In the genomic region with DNA sequence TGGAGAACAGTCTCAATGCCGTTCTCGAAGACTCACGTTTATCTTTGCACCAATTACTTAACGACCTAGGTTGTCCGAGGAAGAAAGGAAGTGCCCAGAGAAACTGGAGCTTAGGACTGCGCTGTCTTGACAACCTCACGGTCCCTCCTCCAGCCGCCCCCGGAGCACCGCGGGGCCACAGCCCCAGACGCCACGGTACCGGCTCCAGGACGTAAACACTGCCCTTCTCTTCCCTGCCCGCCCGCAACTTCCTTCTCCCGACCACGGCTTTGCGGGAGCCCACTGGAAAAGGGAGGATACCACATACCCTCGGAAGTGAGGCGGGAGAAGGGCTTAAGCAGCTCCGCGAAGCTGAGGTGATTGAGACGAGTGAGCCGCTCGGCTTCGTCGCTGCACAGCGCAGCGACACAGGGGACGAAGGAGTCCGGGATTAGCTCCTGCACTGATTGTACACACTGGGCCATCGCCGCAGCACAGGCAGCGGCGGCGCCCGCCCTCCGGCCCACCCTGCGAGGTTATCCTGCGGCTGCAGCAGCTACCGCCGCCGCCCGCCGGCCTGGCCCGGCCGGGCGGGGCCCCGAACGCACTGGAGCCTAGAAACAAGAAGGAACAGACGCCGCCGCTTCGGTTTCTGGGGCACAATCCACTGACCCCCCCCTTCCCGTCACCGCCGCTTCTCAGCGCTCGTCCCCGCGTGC, we compare ENCODE assay signal across 8 cellular contexts. TPM values are rescaled to one million over a fixed set of nuclear protein-coding genes. Genes with fewer than 3 reads are reported as not detected.
DNase-seq lines count a peak whose midpoint lies in the region; ATAC-seq and TF ChIP-seq lines count a peak whose summit lies in the region.

No MANE protein-coding gene starts in this region.

- H3K4me3 ChIP-seq in NB4 (ENCODE audit: low read depth, low read length) (peak overlapping the region; percentile 87), neuronal stem cell (ENCODE audit: low read length in 2 of 2) (peak overlapping the region; percentile 77 to 99), upper lobe of left lung (peak overlapping the region; percentile 54 to 98 (median 78))

- H3K23ac ChIP-seq in neuronal stem cell (ENCODE audit: low read depth, low read length, poor library complexity): peak overlapping the region; percentile 82

- H4K91ac ChIP-seq in neuronal stem cell (ENCODE audit: low read depth, low read length, poor library complexity): no peak overlapping the region

- peaks cover 44% of the 10 kb centered on the region for H3K4me1 Mint-ChIP-seq in activated T-cell treated with anti-CD3 and anti-CD28 coated beads, Interleukin-2, amount 50 U/mL, for 4 hours (ENCODE audit: low read depth)

- peak overlapping the region; percentile 75 for H2BK15ac ChIP-seq in neuronal stem cell (ENCODE audit: low read length)

- H3K18ac ChIP-seq in neuronal stem cell (ENCODE audit: low read length): peak overlapping the region; percentile 97

- no peak for TF ChIP-seq EP300 in upper lobe of left lung (IDR thresholded peaks at IDR 0.05)

- DNase-seq in activated T-cell treated with anti-CD3 and anti-CD28 coated beads for 24 hours (ENCODE audit: low read depth) (peak; percentile 19), NB4 (ENCODE audit: low read depth) (peak; percentile 79), foreskin keratinocyte (peak; percentile 18 to 36), neuronal stem cell (ENCODE audit: low spot score) (no peak), upper lobe of left lung (peak; percentile 58 to 93)
- DNase-seq in activated T-cell treated with anti-CD3 and anti-CD28 coated beads, Interleukin-2, amount 50 U/mL, for 1 hour: no peak
- DNase-seq in activated T-cell treated with anti-CD3 and anti-CD28 coated beads, Interleukin-2, amount 50 U/mL, for 4 hours: peak; percentile 6

- no CpG with 5 or more reads among the region's 63 CpGs for WGBS in neuronal stem cell (ENCODE audit: extremely low coverage in 2 of 2, insufficient read length in 2 of 2, insufficient replicate concordance in 1 of 2), 2 donors
- WGBS in upper lobe of left lung, 2 donors: 0% methylated on average over 7 to 37 of the region's 63 CpGs

- peaks cover 9% of the 10 kb centered on the region for H3K36me3 Mint-ChIP-seq in activated T-cell treated with anti-CD3 and anti-CD28 coated beads, Interleukin-2, amount 50 U/mL, for 4 hours (ENCODE audit: insufficient read depth)

- H3K9me3 Mint-ChIP-seq in activated T-cell treated with anti-CD3 and anti-CD28 coated beads, Interleukin-2, amount 50 U/mL, for 4 hours: no peaks in the 10 kb centered on the region

- H3K4me1 ChIP-seq in foreskin keratinocyte: peaks cover 19% of the 10 kb centered on the region
- peaks cover 1 to 6% of the 10 kb centered on the region in 2 donors for H3K4me1 ChIP-seq in neuronal stem cell (ENCODE audit: control insufficient read depth in 2 of 2, insufficient read depth in 1 of 2, low read depth in 1 of 2, low read length in 2 of 2)
- H3K4me1 ChIP-seq in upper lobe of left lung: peaks cover 22 to 47% (median 28%) of the 10 kb centered on the region in 4 donors

- peak overlapping the region; percentile 93 for H2AFZ ChIP-seq in neuronal stem cell (ENCODE audit: low read length)

- H3K27me3 Mint-ChIP-seq in activated T-cell treated with anti-CD3 and anti-CD28 coated beads, Interleukin-2, amount 50 U/mL, for 4 hours (ENCODE audit: low read depth): no peaks in the 10 kb centered on the region

- peak overlapping the region; percentile 82 for H2BK120ac ChIP-seq in neuronal stem cell (ENCODE audit: low read depth, low read length)

- no peak for TF ChIP-seq CTCF in NB4 (IDR thresholded peaks at IDR 0.05; ENCODE audit: low read depth, low read length)
- no peak for TF ChIP-seq CTCF in foreskin keratinocyte (conservative IDR thresholded peaks at IDR 0.05)
- TF ChIP-seq CTCF in upper lobe of left lung (IDR thresholded peaks at IDR 0.05): peak in 1 of 6 experiments; percentile 18

- peak overlapping the region; percentile 63 for H2AK5ac ChIP-seq in neuronal stem cell (ENCODE audit: low read depth, low read length)

- peak; percentile 39 for ATAC-seq in HG02642 (IDR thresholded peaks at IDR 0.05; ENCODE audit: poor library complexity, unreplicated experiment)
- ATAC-seq in activated T-cell treated with anti-CD3 and anti-CD28 coated beads, Interleukin-2, amount 50 U/mL, for 4 hours: peak; percentile 51 to 59
- ATAC-seq in foreskin keratinocyte: peak; percentile 56
- peak; percentile 76 to 82 for ATAC-seq in upper lobe of left lung (ENCODE audit: low FRiP score in 2 of 2)

- H3K27ac ChIP-seq in foreskin keratinocyte (peak overlapping the region; percentile 88), neuronal stem cell (replicated peaks; ENCODE audit: low read length) (peak overlapping the region; percentile 73), upper lobe of left lung (peak overlapping the region; percentile 94 to 99 (median 96))

- H3K9me3 ChIP-seq in neuronal stem cell (replicated peaks in 1 of 2; ENCODE audit: control insufficient read depth in 2 of 2, insufficient read depth in 1 of 2, low read depth in 1 of 2, low read length in 2 of 2) (no peaks in the 10 kb centered on the region), upper lobe of left lung (no peaks in the 10 kb centered on the region)

- H2BK12ac ChIP-seq in neuronal stem cell (ENCODE audit: low read length): peak overlapping the region; percentile 41

- H3K4me3 Mint-ChIP-seq in activated T-cell treated with anti-CD3 and anti-CD28 coated beads, Interleukin-2, amount 50 U/mL, for 4 hours: peak overlapping the region; percentile 99

- H3K4ac ChIP-seq in neuronal stem cell (ENCODE audit: low read length): no peak overlapping the region

- TF ChIP-seq POLR2A in NB4 (IDR thresholded peaks at IDR 0.05; ENCODE audit: extremely low read depth, insufficient read length) (no peak), upper lobe of left lung (IDR thresholded peaks at IDR 0.05) (peak in 2 of 4 donors; percentile 7 to 62)

- no peaks in the 10 kb centered on the region for H3K27me3 ChIP-seq in foreskin keratinocyte
- peaks cover 0 to 5% (median 0%) of the 10 kb centered on the region in 3 experiments for H3K27me3 ChIP-seq in neuronal stem cell (ENCODE audit: control insufficient read depth in 3 of 3, insufficient read depth in 3 of 3, low read depth in 1 of 3, low read length in 3 of 3)
- H3K27me3 ChIP-seq in upper lobe of left lung: no peaks in the 10 kb centered on the region

- H3K14ac ChIP-seq in neuronal stem cell (ENCODE audit: low read length): peak overlapping the region; percentile 56

- H3K9ac ChIP-seq in neuronal stem cell (ENCODE audit: low read depth, low read length, poor library complexity): peak overlapping the region; percentile 98

- H2BK5ac ChIP-seq in neuronal stem cell (ENCODE audit: low read length): peak overlapping the region; percentile 94

- H3K4me2 ChIP-seq in neuronal stem cell (ENCODE audit: insufficient read depth, low read length, poor library complexity, severe bottlenecking): peak overlapping the region; percentile 70

- H4K8ac ChIP-seq in neuronal stem cell (ENCODE audit: low read depth, low read length): peak overlapping the region; percentile 43

- H3K36me3 ChIP-seq in neuronal stem cell (replicated peaks in 1 of 2; ENCODE audit: control insufficient read depth in 2 of 2, insufficient read depth in 2 of 2, low read length in 2 of 2) (peaks cover 0 to 11% of the 10 kb centered on the region in 2 donors), upper lobe of left lung (no peaks in the 10 kb centered on the region)

- peaks cover 4% of the 10 kb centered on the region for H3K79me1 ChIP-seq in neuronal stem cell (ENCODE audit: low read depth, low read length)

RNA-seq across cellular contexts. Expression of gene TRAPPC8, which starts 0.5 kb away (rescaled TPM):
- 10 to 100 TPM; 32.3 to 35.9 (median 33.9) TPM for total RNA-seq in activated T-cell treated with anti-CD3 and anti-CD28 coated beads, Interleukin-2, amount 50 U/mL, for 4 hours
- total RNA-seq in foreskin keratinocyte: 28.3 and 29.5 TPM in 2 replicates
- polyA plus RNA-seq in foreskin keratinocyte: 11.1 and 13.3 TPM in 2 replicates
- 20.0 TPM for polyA plus RNA-seq in neuronal stem cell (2013, experiment 1 of 2)
- polyA plus RNA-seq in neuronal stem cell (2013, experiment 2 of 2): 19.5 TPM
- 10 to 100 TPM; 14.1 to 56.4 (median 40.2) TPM for total RNA-seq in upper lobe of left lung

Comparison
In these comparisons a context has a peak if more than half of its experiments do, and no peak if none do; other contexts are left out.
1. DNase-seq: peak in activated T-cell treated with anti-CD3 and anti-CD28 coated beads for 24 hours (single experiment), NB4 (single experiment), activated T-cell treated with anti-CD3 and anti-CD28 coated beads, Interleukin-2, amount 50 U/mL, for 4 hours (single experiment), foreskin keratinocyte (2 of 2) and upper lobe of left lung (2 of 2); none in activated T-cell treated with anti-CD3 and anti-CD28 coated beads, Interleukin-2, amount 50 U/mL, for 1 hour (single experiment) and neuronal stem cell (single experiment).
2. Peak in every context shown above with its lines, with median percentiles within 50 percentile points of each other: ATAC-seq, H3K4me3 ChIP-seq and H3K27ac ChIP-seq.